ENCODE assay signal across 8 cellular contexts in the genomic region with DNA sequence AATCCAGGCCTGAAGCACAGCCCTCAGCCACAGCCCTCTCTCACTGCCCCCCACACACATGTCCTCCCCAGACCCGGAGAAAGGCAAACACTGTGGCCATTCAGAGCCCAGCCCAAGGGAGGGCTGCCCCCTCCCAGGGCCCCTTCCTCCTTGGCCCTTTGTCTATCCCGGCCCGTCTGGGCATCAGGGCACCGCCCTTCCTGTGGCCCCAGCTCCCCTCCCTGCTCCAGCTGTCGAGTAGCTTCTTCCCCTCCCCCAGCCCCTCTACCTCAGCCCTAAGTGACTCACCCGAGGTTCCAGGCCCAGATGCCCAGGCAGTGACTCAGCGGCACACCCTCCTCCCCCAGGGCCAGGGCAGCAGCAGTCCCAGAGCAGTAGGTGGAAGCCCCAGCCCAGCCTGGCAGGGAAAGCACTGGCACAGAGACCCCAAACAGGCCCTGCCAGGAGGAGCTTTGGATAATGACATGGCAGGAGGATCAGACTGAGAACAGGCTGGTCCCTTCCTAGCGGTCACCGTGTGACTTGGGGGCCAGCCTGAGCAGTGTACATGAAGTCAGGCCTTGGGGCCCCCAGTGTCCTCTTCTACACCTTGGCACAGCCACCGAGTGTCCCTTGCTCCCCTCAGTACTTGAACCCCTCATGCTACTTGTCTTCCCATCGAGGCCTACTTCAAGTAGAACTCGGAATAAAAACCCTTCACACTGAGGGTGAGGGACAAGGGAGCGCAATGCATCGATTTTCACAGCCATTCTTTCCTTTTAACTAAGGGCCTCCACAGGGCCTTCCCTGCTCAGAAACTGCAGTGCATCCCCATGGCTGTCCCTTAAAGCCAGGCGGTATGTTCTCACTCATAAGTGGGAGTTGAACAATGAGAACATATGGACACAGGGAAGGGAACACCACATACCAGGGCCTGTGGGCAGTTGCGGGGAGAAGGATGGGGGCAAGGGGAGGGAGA. TPM values are rescaled to one million over a fixed set of nuclear protein-coding genes. Genes with fewer than 3 reads are reported as not detected.
DNase-seq lines count a peak whose midpoint lies in the region; ATAC-seq and TF ChIP-seq lines count a peak whose summit lies in the region.

No MANE protein-coding gene starts in this region.

- no peaks in the 10 kb centered on the region for H3K36me3 Mint-ChIP-seq in T-helper 1 cell treated with Interleukin-12 subunit alpha and Interleukin-12 subunit beta and Interleukin-4 antibody, amounts not matched to agents 30 μg/mL and 1 μg/mL, for 36 hours (ENCODE audit: low read depth)

- H3K4me3 ChIP-seq in heart right ventricle, result peak overlapping the region in 1 of 10 donors; percentile 12
- H3K4me3 ChIP-seq in psoas muscle, result no peak overlapping the region

- intact Hi-C loops in heart right ventricle (cut with DNase I), result loop anchor here in 9 of 10 donors (1.0 to 10.0 kb wide), 7 partner anchors 21 to 214 kb away; partner anchors contain the start of genes S100A9 (in 3 of the 9), S100A4 (in 1 of the 9) and S100A6 (in 1 of the 9)
- intact Hi-C loops in psoas muscle (cut with DNase I), result loop anchor here (2.0 to 5.0 kb wide), 2 partner anchors 56 to 214 kb away; no protein-coding TSS in a partner anchor

- 46 to 61% (median 50%) methylated on average over 16 of the region's 16 CpGs for WGBS in adipose tissue, 3 donors
- 48 to 64% methylated on average over 16 of the region's 16 CpGs for WGBS in heart right ventricle, 2 donors
- 29 to 32% (median 30%) methylated on average over 16 of the region's 16 CpGs for WGBS in psoas muscle, 3 donors

- H3K27me3 ChIP-seq in heart right ventricle, result no peaks in the 10 kb centered on the region
- H3K27me3 ChIP-seq in psoas muscle (ENCODE audit: insufficient read depth in 3 of 3, low read length in 2 of 3), result no peaks in the 10 kb centered on the region

- peaks cover 26 to 44% (median 36%) of the 10 kb centered on the region in 9 donors for H3K4me1 ChIP-seq in heart right ventricle
- peaks cover 32% of the 10 kb centered on the region for H3K4me1 ChIP-seq in psoas muscle

- H3K27ac Mint-ChIP-seq in T-helper 1 cell treated with Interleukin-12 subunit alpha and Interleukin-12 subunit beta and Interleukin-4 antibody, amounts not matched to agents 30 μg/mL and 1 μg/mL, for 36 hours, result peak overlapping the region; percentile 97

- H3K36me3 ChIP-seq in heart right ventricle (no peaks in the 10 kb centered on the region), psoas muscle (ENCODE audit: insufficient read depth in 1 of 2, low read depth in 1 of 2) (no peaks in the 10 kb centered on the region)

- H3K27ac ChIP-seq in adipose tissue (ENCODE audit: low read depth, low read length) (peak overlapping the region; percentile 89), heart right ventricle (peak overlapping the region; percentile 51 to 96 (median 85)), psoas muscle (peak overlapping the region; percentile 88)

- H3K9me3 Mint-ChIP-seq in T-helper 1 cell treated with Interleukin-12 subunit alpha and Interleukin-12 subunit beta and Interleukin-4 antibody, amounts not matched to agents 30 μg/mL and 1 μg/mL, for 36 hours, result no peaks in the 10 kb centered on the region

- H3K4me3 Mint-ChIP-seq in T-helper 1 cell treated with Interleukin-12 subunit alpha and Interleukin-12 subunit beta and Interleukin-4 antibody, amounts not matched to agents 30 μg/mL and 1 μg/mL, for 36 hours, result peak overlapping the region; percentile 36

- peaks cover 6% of the 10 kb centered on the region for H3K27me3 Mint-ChIP-seq in T-helper 1 cell treated with Interleukin-12 subunit alpha and Interleukin-12 subunit beta and Interleukin-4 antibody, amounts not matched to agents 30 μg/mL and 1 μg/mL, for 36 hours (ENCODE audit: low read depth)

- TF ChIP-seq CTCF in heart right ventricle (IDR thresholded peaks at IDR 0.05), result no peak
- TF ChIP-seq CTCF in psoas muscle (IDR thresholded peaks at IDR 0.05), result no peak

- ATAC-seq in heart right ventricle (peak; percentile 85 to 96 (median 94)), psoas muscle (peak; percentile 93 to 95 (median 94)), HG03135 (IDR thresholded peaks at IDR 0.05; ENCODE audit: unreplicated experiment) (no peak)

- peak; percentile 98 for DNase-seq in GM03348 (ENCODE audit: low spot score)
- DNase-seq in LHCN-M2 (ENCODE audit: low read depth), result peak; percentile 99
- DNase-seq in heart right ventricle, result peak; percentile 90 to 92
- peak; percentile 96 to 98 for DNase-seq in psoas muscle
- DNase-seq in ureter (ENCODE audit: low spot score), result peak; percentile 97

- peaks cover 30% of the 10 kb centered on the region for H3K4me1 Mint-ChIP-seq in T-helper 1 cell treated with Interleukin-12 subunit alpha and Interleukin-12 subunit beta and Interleukin-4 antibody, amounts not matched to agents 30 μg/mL and 1 μg/mL, for 36 hours (ENCODE audit: low read depth)

- no peaks in the 10 kb centered on the region for H3K9me3 ChIP-seq in heart right ventricle
- no peaks in the 10 kb centered on the region for H3K9me3 ChIP-seq in psoas muscle

RNA-seq across cellular contexts. Expression of gene S100A2, which starts 1.0 kb away (rescaled TPM):
- total RNA-seq in LHCN-M2 (2014; rRNA removed) (23.3 and 24.8 TPM in 2 replicates), heart right ventricle (1 to 10 TPM in 9 of 10 donors, not detected in 1; 1.2 to 4.5 (median 3.1) TPM), psoas muscle (1 to 10 TPM in 3 of 4 donors, under 1 TPM in 1; 0.86 to 10.0 (median 1.1) TPM), ureter (317 TPM)
- polyA plus RNA-seq in LHCN-M2 (2012), result 87.2 TPM
- polyA plus RNA-seq in adipose tissue (1 to 10 TPM in 2 of 3 donors, under 1 TPM in 1; 0.52 to 4.4 (median 2.1) TPM), heart right ventricle (1 to 10 TPM; 2.2 to 7.4 TPM), psoas muscle (10 to 100 TPM in 1 of 3 donors, 1 to 10 TPM in 2; 1.1 to 15.4 (median 2.1) TPM)

RNA-seq across cellular contexts. Expression of gene S100A3, which starts 17.6 kb away (rescaled TPM):
- total RNA-seq in LHCN-M2 (2014; rRNA removed) (37.5 and 55.5 TPM in 2 replicates), heart right ventricle (1 to 10 TPM in 3 of 10 donors, under 1 TPM in 1, not detected in 6; 0.30 to 2.9 (median 1.9) TPM), psoas muscle (1 to 10 TPM in 2 of 4 donors, under 1 TPM in 2; 0.34 to 5.5 (median 0.86) TPM), ureter (6.5 TPM)
- polyA plus RNA-seq in LHCN-M2 (2012), result 71.4 TPM
- polyA plus RNA-seq in adipose tissue (1 to 10 TPM in 2 of 3 donors, under 1 TPM in 1; 0.37 to 7.2 (median 7.0) TPM), heart right ventricle (1 to 10 TPM; 2.4 to 6.3 TPM), psoas muscle (1 to 10 TPM in 2 of 3 donors, under 1 TPM in 1; 0.77 to 6.6 (median 3.4) TPM)

RNA-seq across cellular contexts. Expression of gene S100A4, which starts 21.1 kb away (rescaled TPM):
- 837 and 894 TPM in 2 replicates for total RNA-seq in LHCN-M2 (2014; rRNA removed)
- 3,680 TPM for polyA plus RNA-seq in LHCN-M2 (2012)
- 1,000 to 10,000 TPM in 1 of 3 donors, 100 to 1,000 TPM in 1, 10 to 100 TPM in 1; 46.0 to 3,087 (median 447) TPM for polyA plus RNA-seq in adipose tissue
- 100 to 1,000 TPM in 2 of 10 donors, 10 to 100 TPM in 8; 29.4 to 166 (median 68.1) TPM for total RNA-seq in heart right ventricle
- polyA plus RNA-seq in heart right ventricle, result 100 to 1,000 TPM; 196 to 755 TPM
- total RNA-seq in psoas muscle, result 10 to 100 TPM; 27.0 to 54.7 (median 47.3) TPM
- polyA plus RNA-seq in psoas muscle, result 100 to 1,000 TPM in 1 of 3 donors, 10 to 100 TPM in 2; 75.2 to 155 (median 83.6) TPM
- total RNA-seq in ureter, result 120 TPM

RNA-seq across cellular contexts. Expression of gene S100A5, which starts 26.0 kb away (rescaled TPM):
- total RNA-seq in LHCN-M2 (2014; rRNA removed) (1.3 TPM in 1 of 2 replicates, not detected in the other), heart right ventricle (not detected), psoas muscle (not detected), ureter (0.86 TPM)
- 3.3 TPM for polyA plus RNA-seq in LHCN-M2 (2012)
- polyA plus RNA-seq in adipose tissue (under 1 TPM in 1 of 3 donors, not detected in 2; 0.90 TPM), heart right ventricle (not detected), psoas muscle (not detected)

RNA-seq across cellular contexts. Expression of gene S100A6, which starts 30.9 kb away (rescaled TPM):
- 982 and 1,031 TPM in 2 replicates for total RNA-seq in LHCN-M2 (2014; rRNA removed)
- polyA plus RNA-seq in LHCN-M2 (2012), result 7,560 TPM
- 1,000 to 10,000 TPM in 2 of 3 donors, 100 to 1,000 TPM in 1; 125 to 3,055 (median 1,599) TPM for polyA plus RNA-seq in adipose tissue
- 100 to 1,000 TPM; 237 to 385 (median 294) TPM for total RNA-seq in heart right ventricle
- 1,000 to 10,000 TPM in 1 of 2 donors, 100 to 1,000 TPM in 1; 630 to 2,261 TPM for polyA plus RNA-seq in heart right ventricle
- 100 to 1,000 TPM in 3 of 4 donors, 10 to 100 TPM in 1; 78.5 to 420 (median 150) TPM for total RNA-seq in psoas muscle
- polyA plus RNA-seq in psoas muscle, result 100 to 1,000 TPM; 295 to 506 (median 467) TPM
- 1,381 TPM for total RNA-seq in ureter

Comparison
In these comparisons a context has a peak if more than half of its experiments do, and no peak if none do; other contexts are left out.
1. RNA of gene S100A2, which starts 1.0 kb away (total RNA-seq): 317 TPM in ureter (single experiment); 23.3 to 24.8 TPM in LHCN-M2, 1.2 to 4.5 TPM in heart right ventricle and 0.86 to 10.0 TPM in psoas muscle; every median in the first group is over 10 times any median in the second.
2. Peak in every context shown above with its lines, with median percentiles within 50 percentile points of each other: DNase-seq and H3K27ac ChIP-seq.